Comparison of ENCODE assay signal across 23 cellular contexts in genomic region chr10:100328198-100328597, GRCh38. TPM values are rescaled to one million over a fixed set of nuclear protein-coding genes. Genes with fewer than 3 reads are reported as not detected.
A peak's percentile ranks its signal among the peaks of the same experiment; 100 is the strongest.
DNase-seq lines count a peak whose midpoint lies in the region; ATAC-seq and TF ChIP-seq lines count a peak whose summit lies in the region.
"Had no signal": no experiment of that assay in that cellular context is flagged by ENCODE, and none has a peak within 500 bp of the region (broad histone marks: within the 10 kb centered on the region; RNA-seq: fewer than 3 reads in every experiment).

No MANE protein-coding gene starts in this region.

- intact Hi-C loops in activated T-helper 2 cell treated with anti-CD3 and anti-CD28 coated beads, Interferon-gamma antibody, Interleukin-2, Interleukin-4, amounts not matched to agents 10 μg/mL and 5 μg/mL and 100 μg/mL, durations not matched to agents 14 hours and 24 hours and 36 hours (cut with micrococcal nuclease) = no loop called here

- H3K9me3 Mint-ChIP-seq in activated T-helper 2 cell treated with anti-CD3 and anti-CD28 coated beads, Interferon-gamma antibody, Interleukin-2, Interleukin-4, amounts not matched to agents 10 μg/mL and 5 μg/mL and 100 μg/mL, durations not matched to agents 14 hours and 24 hours and 36 hours = no peaks in the 10 kb centered on the region
- H3K9me3 Mint-ChIP-seq: CD8-positive, alpha-beta memory T cell had no signal

- H3K4me3 Mint-ChIP-seq in activated T-helper 2 cell treated with anti-CD3 and anti-CD28 coated beads, Interferon-gamma antibody, Interleukin-2, Interleukin-4, amounts not matched to agents 10 μg/mL and 5 μg/mL and 100 μg/mL, durations not matched to agents 14 hours and 24 hours and 36 hours (ENCODE audit: low read depth) = no peak overlapping the region
- H3K4me3 Mint-ChIP-seq: CD4-positive, CD25-positive, alpha-beta regulatory T cell; CD8-positive, alpha-beta memory T cell; IgD-negative memory B cell had no signal

- H3K4me3 ChIP-seq in HL-60 (replicated peaks; ENCODE audit: insufficient read depth, low read length) (no peak overlapping the region), MM.1S (ENCODE audit: low read length) (no peak overlapping the region), neutrophil (ENCODE audit: low read depth in 1 of 2, low read length in 1 of 2) (no peak overlapping the region), GM23248 (no peak overlapping the region)
- H3K4me3 ChIP-seq: GM12878, HAP-1 had no signal

- H2AFZ ChIP-seq in MM.1S (ENCODE audit: low read length) (no peak overlapping the region), GM23248 (no peak overlapping the region)

- H3K27me3 ChIP-seq in HL-60 (ENCODE audit: insufficient read depth, poor library complexity, severe bottlenecking) (no peaks in the 10 kb centered on the region), MM.1S (replicated peaks; ENCODE audit: insufficient read depth, low read length) (no peaks in the 10 kb centered on the region), neutrophil (no peaks in the 10 kb centered on the region), GM23248 (replicated peaks; ENCODE audit: insufficient read depth) (peaks cover 62% of the 10 kb centered on the region)

- no peaks in the 10 kb centered on the region for H3K9me3 ChIP-seq in MM.1S (replicated peaks; ENCODE audit: insufficient read depth, low read length)
- no peaks in the 10 kb centered on the region for H3K9me3 ChIP-seq in neutrophil
- no peaks in the 10 kb centered on the region for H3K9me3 ChIP-seq in GM23248 (ENCODE audit: low read depth)
- H3K9me3 ChIP-seq: BE2C, HAP-1 had no signal

- H3K36me3 ChIP-seq in MM.1S (replicated peaks; ENCODE audit: insufficient read depth, low read length) = no peaks in the 10 kb centered on the region
- no peaks in the 10 kb centered on the region for H3K36me3 ChIP-seq in neutrophil
- H3K36me3 ChIP-seq in GM23248 (ENCODE audit: low read depth) = no peaks in the 10 kb centered on the region
- H3K36me3 ChIP-seq: BE2C, HAP-1 had no signal

- H3K9me2 ChIP-seq in MM.1S (replicated peaks; ENCODE audit: insufficient read depth, low read length) = no peaks in the 10 kb centered on the region
- H3K9me2 ChIP-seq in GM23248 (ENCODE audit: insufficient read depth) = no peaks in the 10 kb centered on the region

- H3K27me3 Mint-ChIP-seq in activated T-helper 2 cell treated with anti-CD3 and anti-CD28 coated beads, Interferon-gamma antibody, Interleukin-2, Interleukin-4, amounts not matched to agents 10 μg/mL and 5 μg/mL and 100 μg/mL, durations not matched to agents 14 hours and 24 hours and 36 hours (ENCODE audit: low read depth) = peaks cover 22% of the 10 kb centered on the region

- no peak for DNase-seq in HL-60 (ENCODE audit: low read depth in 1 of 2, low spot score in 1 of 2)
- DNase-seq in MM.1S = no peak
- no peak for DNase-seq in activated T-helper 2 cell treated with anti-CD3 and anti-CD28 coated beads, Interferon-gamma antibody, Interleukin-2, Interleukin-4, amounts not matched to agents 10 μg/mL and 5 μg/mL and 100 μg/mL, durations not matched to agents 14 hours and 24 hours and 36 hours (ENCODE audit: low spot score)
- no peak for DNase-seq in GM23248
- DNase-seq: ACHN; BE2C; C1 segment of cervical spinal cord; CD4-positive, CD25-positive, alpha-beta regulatory T cell; CD8-positive, alpha-beta memory T cell; COR-L47; DMS 273 treated with DMSO at 0.1 percent for 48 hours; DMS53; DND-41; EL had no signal

- H3K4me2 ChIP-seq in MM.1S (ENCODE audit: low read depth, low read length) = no peak overlapping the region; the same call in 1 of the 2 replicates
- no peak overlapping the region for H3K4me2 ChIP-seq in GM23248 (ENCODE audit: unreplicated experiment)

- H3K4me1 ChIP-seq in MM.1S (ENCODE audit: low read length) (peaks cover 26% of the 10 kb centered on the region), neutrophil (ENCODE audit: control insufficient read depth in 1 of 2, insufficient read depth in 1 of 2, low read depth in 1 of 2, low read length in 1 of 2) (peaks cover 32 to 33% of the 10 kb centered on the region in 2 experiments), GM23248 (ENCODE audit: insufficient read depth) (peaks cover 7% of the 10 kb centered on the region; the same call in 1 of the 2 replicates)
- H3K4me1 ChIP-seq: BE2C, HAP-1 had no signal

- no peak overlapping the region for H3K9ac ChIP-seq in MM.1S (ENCODE audit: low read length)
- H3K9ac ChIP-seq in GM23248 = no peak overlapping the region

- TF ChIP-seq CTCF in HL-60 (IDR thresholded peaks at IDR 0.05; ENCODE audit: insufficient read depth, low read length) = no peak
- no peak for TF ChIP-seq CTCF in MM.1S (IDR thresholded peaks at IDR 0.05; ENCODE audit: low read length)
- TF ChIP-seq CTCF in neutrophil (IDR thresholded peaks at IDR 0.05) = no peak

- WGBS in GM23248 (ENCODE audit: low coverage in 1 of 2, low lambda C conversion rate in 2 of 2, missing lambda C conversion rate in 2 of 2), 2 experiments = 38 to 46% methylated on average over 5 of the region's 5 CpGs

- H3K27ac Mint-ChIP-seq in activated T-helper 2 cell treated with anti-CD3 and anti-CD28 coated beads, Interferon-gamma antibody, Interleukin-2, Interleukin-4, amounts not matched to agents 10 μg/mL and 5 μg/mL and 100 μg/mL, durations not matched to agents 14 hours and 24 hours and 36 hours = peak overlapping the region; percentile 5
- H3K27ac Mint-ChIP-seq: CD4-positive, CD25-positive, alpha-beta regulatory T cell had no signal

- in situ Hi-C loops in GM23248 (cut with MboI) = loop anchor here (25.0 kb wide), 1 partner anchor 559 kb away; no protein-coding TSS in a partner anchor

- H3K4me1 Mint-ChIP-seq in activated T-helper 2 cell treated with anti-CD3 and anti-CD28 coated beads, Interferon-gamma antibody, Interleukin-2, Interleukin-4, amounts not matched to agents 10 μg/mL and 5 μg/mL and 100 μg/mL, durations not matched to agents 14 hours and 24 hours and 36 hours (ENCODE audit: low read depth) = peaks cover 19% of the 10 kb centered on the region

- ATAC-seq in HG02588 (IDR thresholded peaks at IDR 0.05; ENCODE audit: unreplicated experiment) (no peak), GM21528 (IDR thresholded peaks at IDR 0.05; ENCODE audit: low FRiP score, unreplicated experiment) (no peak), HG02981 (IDR thresholded peaks at IDR 0.05; ENCODE audit: unreplicated experiment) (no peak)

- H3K27ac ChIP-seq in HL-60 (replicated peaks) (peak overlapping the region; percentile 68; the same call in 1 of the 2 replicates), MM.1S (ENCODE audit: low read length) (peak overlapping the region; percentile 80; the same call in 1 of the 2 replicates), neutrophil (peak overlapping the region; percentile 93), GM23248 (no peak overlapping the region)

- H3K79me2 ChIP-seq in MM.1S (ENCODE audit: low read length) (no peaks in the 10 kb centered on the region), GM23248 (ENCODE audit: insufficient read depth) (no peaks in the 10 kb centered on the region)

- H3F3A ChIP-seq in MM.1S (ENCODE audit: insufficient read depth, low read length) = peaks cover 15% of the 10 kb centered on the region
- H3F3A ChIP-seq in GM23248 (ENCODE audit: insufficient read depth) = peaks cover 10% of the 10 kb centered on the region; the same call in 1 of the 2 replicates

- no peaks in the 10 kb centered on the region for H3K36me3 Mint-ChIP-seq in activated T-helper 2 cell treated with anti-CD3 and anti-CD28 coated beads, Interferon-gamma antibody, Interleukin-2, Interleukin-4, amounts not matched to agents 10 μg/mL and 5 μg/mL and 100 μg/mL, durations not matched to agents 14 hours and 24 hours and 36 hours (ENCODE audit: low read depth)
- H3K36me3 Mint-ChIP-seq: CD4-positive, CD25-positive, alpha-beta regulatory T cell; IgD-negative memory B cell had no signal

- H4K20me1 ChIP-seq in MM.1S (ENCODE audit: insufficient read depth, low read length) (no peaks in the 10 kb centered on the region), GM23248 (ENCODE audit: insufficient read depth) (no peaks in the 10 kb centered on the region)

RNA-seq across cellular contexts. Expression of gene PKD2L1, which starts 1.8 kb away (rescaled TPM):
- total RNA-seq in activated T-helper 2 cell treated with anti-CD3 and anti-CD28 coated beads, Interferon-gamma antibody, Interleukin-2, Interleukin-4, amounts not matched to agents 10 μg/mL and 5 μg/mL and 100 μg/mL, durations not matched to agents 14 hours and 24 hours and 36 hours = not detected in 2 replicates
- total RNA-seq in GM23248 (2014; rRNA removed; shearing (Covaris generic)) = not detected in 2 replicates
- polyA plus RNA-seq in GM23248 (2016; fragmentation: Nextera tagmentation; extraction: Ambion mirVana) = not detected in 2 replicates
- total RNA-seq: CD4-positive, CD25-positive, alpha-beta regulatory T cell; CD8-positive, alpha-beta memory T cell; G401; H4 had no signal
- polyA plus RNA-seq: CD4-positive, CD25-positive, alpha-beta regulatory T cell; CD8-positive, alpha-beta memory T cell; IgD-negative memory B cell had no signal

RNA-seq across cellular contexts. Expression of gene SCD, which starts 18.8 kb away (rescaled TPM):
- 273 and 278 TPM in 2 replicates for total RNA-seq in activated T-helper 2 cell treated with anti-CD3 and anti-CD28 coated beads, Interferon-gamma antibody, Interleukin-2, Interleukin-4, amounts not matched to agents 10 μg/mL and 5 μg/mL and 100 μg/mL, durations not matched to agents 14 hours and 24 hours and 36 hours
- 19.5 and 24.2 TPM in 2 replicates for total RNA-seq in GM23248 (2014; rRNA removed; shearing (Covaris generic))
- 18.6 and 19.5 TPM in 2 replicates for polyA plus RNA-seq in GM23248 (2016; fragmentation: Nextera tagmentation; extraction: Ambion mirVana)

RNA-seq across cellular contexts. Expression of gene BLOC1S2, which starts 41.7 kb away (rescaled TPM):
- total RNA-seq in activated T-helper 2 cell treated with anti-CD3 and anti-CD28 coated beads, Interferon-gamma antibody, Interleukin-2, Interleukin-4, amounts not matched to agents 10 μg/mL and 5 μg/mL and 100 μg/mL, durations not matched to agents 14 hours and 24 hours and 36 hours = 49.1 and 56.3 TPM in 2 replicates
- 56.7 and 72.6 TPM in 2 replicates for total RNA-seq in GM23248 (2014; rRNA removed; shearing (Covaris generic))
- 90.8 and 97.6 TPM in 2 replicates for polyA plus RNA-seq in GM23248 (2016; fragmentation: Nextera tagmentation; extraction: Ambion mirVana)

Comparison
In these comparisons a context has a peak if more than half of its experiments do, and no peak if none do; other contexts are left out.
1. RNA of gene SCD, which starts 18.8 kb away (total RNA-seq): 273 to 278 TPM in activated T-helper 2 cell treated with anti-CD3 and anti-CD28 coated beads, Interferon-gamma antibody, Interleukin-2, Interleukin-4, amounts not matched to agents 10 μg/mL and 5 μg/mL and 100 μg/mL, durations not matched to agents 14 hours and 24 hours and 36 hours; 19.5 to 24.2 TPM in GM23248; every median in the first group is over 10 times any median in the second.